ENCODE assay signal across 8 cellular contexts in genomic region chr7:157612664-157613561, GRCh38.
DNase-seq lines count a peak whose midpoint lies in the region; ATAC-seq and TF ChIP-seq lines count a peak whose summit lies in the region.

No MANE protein-coding gene starts in this region.

- H3K36me3 ChIP-seq in IMR-90 (ENCODE audit: control insufficient read depth, insufficient read depth, low read length) = no peaks in the 10 kb centered on the region

- H2BK15ac ChIP-seq in IMR-90 (ENCODE audit: low read depth, low read length) = no peak overlapping the region

- no peaks in the 10 kb centered on the region for H3K79me1 ChIP-seq in IMR-90 (ENCODE audit: low read depth in 1 of 2, low read length in 2 of 2)

- H2BK20ac ChIP-seq in IMR-90 (ENCODE audit: low read depth, low read length) = no peak overlapping the region

- no peaks in the 10 kb centered on the region for H3K9me1 ChIP-seq in IMR-90 (ENCODE audit: insufficient read depth, low read length)

- 21% methylated on average over 30 of the region's 79 CpGs; no CpG with 5 or more reads in 1 of the 2 experiments for WGBS in IMR-90 (ENCODE audit: extremely low coverage in 2 of 2, insufficient read length in 1 of 2), 2 experiments
- WGBS in right cardiac atrium = 17% methylated on average over 79 of the region's 79 CpGs

- H2BK120ac ChIP-seq in IMR-90 (ENCODE audit: low read depth, low read length) = no peak overlapping the region

- no peaks in the 10 kb centered on the region for H3K36me3 Mint-ChIP-seq in activated T-cell treated with anti-CD3 and anti-CD28 coated beads, Interleukin-2, amount 50 U/mL, for 4 hours (ENCODE audit: insufficient read depth)

- DNase-seq in IMR-90 (no peak), right cardiac atrium (peak; percentile 51 to 82 (median 81)), NOMO-1 treated with DMSO at 0.1 percent for 48 hours (lab: John Stamatoyannopoulos, UW; ENCODE audit: unreplicated experiment) (no peak), HEK293T (ENCODE audit: extremely low spot score) (no peak), NCI-H1048 (lab: John Stamatoyannopoulos, UW) (no peak)
- DNase-seq in activated T-cell treated with anti-CD3 and anti-CD28 coated beads, Interleukin-2, amount 50 U/mL, for 4 hours = peak; percentile 59
- peak; percentile 30 to 60 for DNase-seq in stimulated activated CD4-positive, alpha-beta T cell treated with anti-CD3 and anti-CD28 coated beads, Interleukin-2, amount 100 ng/mL, for 48 hours

- intact Hi-C loops in IMR-90 (cut with micrococcal nuclease) = no loop called here
- intact Hi-C loops in right cardiac atrium (cut with DNase I) = no loop called here

- H3K9me3 Mint-ChIP-seq in activated T-cell treated with anti-CD3 and anti-CD28 coated beads, Interleukin-2, amount 50 U/mL, for 4 hours = no peaks in the 10 kb centered on the region

- H3K4me1 Mint-ChIP-seq in activated T-cell treated with anti-CD3 and anti-CD28 coated beads, Interleukin-2, amount 50 U/mL, for 4 hours (ENCODE audit: low read depth) = peaks cover 5% of the 10 kb centered on the region

- no peak overlapping the region for H3K23ac ChIP-seq in IMR-90 (ENCODE audit: low read depth, low read length)

- POLR2A ChIA-PET in IMR-90 (lab: Charles Lee; ENCODE audit: unreplicated experiment) (no interaction called here), HEK293T (lab: Yijun Ruan, JAX) (no interaction called here)

- H3K4me3 ChIP-seq in IMR-90 (ENCODE audit: insufficient read depth, low read depth, low read length) = no peak overlapping the region
- peak overlapping the region; percentile 47 for H3K4me3 ChIP-seq in right cardiac atrium (ENCODE audit: low read length)

- no peak overlapping the region for H4K5ac ChIP-seq in IMR-90 (ENCODE audit: low read depth, low read length)

- CTCF ChIA-PET in IMR-90 (lab: Yijun Ruan, JAX) (no interaction called here), HEK293T (lab: Yijun Ruan, JAX) (no interaction called here)

- H3K4me3 Mint-ChIP-seq in activated T-cell treated with anti-CD3 and anti-CD28 coated beads, Interleukin-2, amount 50 U/mL, for 4 hours = peak overlapping the region; percentile 82

- H2AK9ac ChIP-seq in IMR-90 (replicated peaks; ENCODE audit: low read depth, low read length, poor library complexity) = no peak overlapping the region

- H3K4me2 ChIP-seq in IMR-90 (ENCODE audit: low read depth, low read length) = no peak overlapping the region

- no peaks in the 10 kb centered on the region for H3K4me1 ChIP-seq in IMR-90 (ENCODE audit: control insufficient read depth, insufficient read depth, low read length)
- H3K4me1 ChIP-seq in right cardiac atrium (ENCODE audit: control insufficient read depth, insufficient read depth, low read length) = no peaks in the 10 kb centered on the region

- no peak overlapping the region for H3K14ac ChIP-seq in IMR-90 (replicated peaks; ENCODE audit: low read depth, low read length)

- H3K27me3 ChIP-seq in IMR-90 (ENCODE audit: control insufficient read depth, insufficient read depth, low read length) (no peaks in the 10 kb centered on the region), right cardiac atrium (ENCODE audit: control insufficient read depth, insufficient read depth) (no peaks in the 10 kb centered on the region)

- TF ChIP-seq CTCF in IMR-90 (conservative IDR thresholded peaks at IDR 0.05; ENCODE audit: low read depth, low read length) = no peak

- no peak overlapping the region for H3K56ac ChIP-seq in IMR-90 (ENCODE audit: extremely low read depth, insufficient read depth, low read length)

- in situ Hi-C loops in IMR-90 (cut with MboI; ENCODE audit: low sequenced_read_pairs) = no loop called here

- no peak overlapping the region for H3K18ac ChIP-seq in IMR-90 (ENCODE audit: low read depth, low read length)

- no peaks in the 10 kb centered on the region for H4K20me1 ChIP-seq in IMR-90 (ENCODE audit: insufficient read depth, low read length)

- H3K27me3 Mint-ChIP-seq in activated T-cell treated with anti-CD3 and anti-CD28 coated beads, Interleukin-2, amount 50 U/mL, for 4 hours (ENCODE audit: low read depth) = no peaks in the 10 kb centered on the region

- no peak overlapping the region for H3K9ac ChIP-seq in IMR-90 (ENCODE audit: low read depth, low read length)

- H3K27ac ChIP-seq in IMR-90 (ENCODE audit: insufficient read depth, low read length) (no peak overlapping the region), right cardiac atrium (ENCODE audit: low read length) (no peak overlapping the region)

- no peak overlapping the region for H2AK5ac ChIP-seq in IMR-90 (ENCODE audit: low read depth, low read length)

- H4K91ac ChIP-seq in IMR-90 (ENCODE audit: insufficient read depth, low read depth, low read length) = no peak overlapping the region

- ATAC-seq in GM18502 (IDR thresholded peaks at IDR 0.05; ENCODE audit: poor library complexity, unreplicated experiment) (peak; percentile 77), IMR-90 (ENCODE audit: low read depth) (no peak), right cardiac atrium (peak; percentile 55 to 75)
- ATAC-seq in activated T-cell treated with anti-CD3 and anti-CD28 coated beads, Interleukin-2, amount 50 U/mL, for 4 hours = peak; percentile 75 to 77

- TF ChIP-seq RAD21 in IMR-90 (IDR thresholded peaks at IDR 0.05; ENCODE audit: low read length) = no peak

- peak overlapping the region; percentile 32 for H2AFZ ChIP-seq in IMR-90 (replicated peaks; ENCODE audit: low read length, poor library complexity)

- BruUV-seq in IMR-90 (replicated peaks; lab: Mats Ljungman, UMichigan) = no TSS peak

- no peak overlapping the region for H4K8ac ChIP-seq in IMR-90 (ENCODE audit: low read depth in 2 of 2, low read length in 2 of 2)

- dilution Hi-C loops in IMR-90 (cut with HindIII; ENCODE audit: low sequenced_read_pairs, unreplicated experiment) = no loop called here

- no peak overlapping the region for H2BK5ac ChIP-seq in IMR-90 (ENCODE audit: low read depth, low read length, poor library complexity, severe bottlenecking)

- peaks cover 61% of the 10 kb centered on the region for H3K9me3 ChIP-seq in IMR-90 (ENCODE audit: control insufficient read depth, insufficient read depth, low read length)
- H3K9me3 ChIP-seq in right cardiac atrium (ENCODE audit: control insufficient read depth, low read length) = no peaks in the 10 kb centered on the region

- no peak for TF ChIP-seq POLR2A in IMR-90 (IDR thresholded peaks at IDR 0.05; ENCODE audit: low read depth, low read length)

- H3K4ac ChIP-seq in IMR-90 (ENCODE audit: low read depth, low read length) = no peak overlapping the region

TF ChIP-seq in IMR-90, 13 proteins besides CTCF, POLR2A, EP300 and RAD21:
- TF ChIP-seq MAFK (IDR thresholded peaks at IDR 0.05; ENCODE audit: low read depth, low read length) (no peak), RFX5 (IDR thresholded peaks at IDR 0.05; ENCODE audit: low read depth, low read length) (no peak), CHD1 (IDR thresholded peaks at IDR 0.05; ENCODE audit: low read depth, low read length) (no peak)

TF ChIP-seq in HEK293T, 16 proteins besides CTCF, POLR2A, EP300 and RAD21:
- no peak for TF ChIP-seq CTBP1 (IDR thresholded peaks at IDR 0.05; ENCODE audit: borderline replicate concordance)

Comparison
In these comparisons a context has a peak if more than half of its experiments do, and no peak if none do; other contexts are left out.
1. DNase-seq: peak in activated T-cell treated with anti-CD3 and anti-CD28 coated beads, Interleukin-2, amount 50 U/mL, for 4 hours (single experiment), right cardiac atrium (3 of 3) and stimulated activated CD4-positive, alpha-beta T cell treated with anti-CD3 and anti-CD28 coated beads, Interleukin-2, amount 100 ng/mL, for 48 hours (2 of 2); none in IMR-90 (single experiment), NOMO-1 treated with DMSO at 0.1 percent for 48 hours (single experiment), HEK293T (single experiment) and NCI-H1048 (single experiment).